ENCODE assay signal across 9 cellular contexts in the genomic region with DNA sequence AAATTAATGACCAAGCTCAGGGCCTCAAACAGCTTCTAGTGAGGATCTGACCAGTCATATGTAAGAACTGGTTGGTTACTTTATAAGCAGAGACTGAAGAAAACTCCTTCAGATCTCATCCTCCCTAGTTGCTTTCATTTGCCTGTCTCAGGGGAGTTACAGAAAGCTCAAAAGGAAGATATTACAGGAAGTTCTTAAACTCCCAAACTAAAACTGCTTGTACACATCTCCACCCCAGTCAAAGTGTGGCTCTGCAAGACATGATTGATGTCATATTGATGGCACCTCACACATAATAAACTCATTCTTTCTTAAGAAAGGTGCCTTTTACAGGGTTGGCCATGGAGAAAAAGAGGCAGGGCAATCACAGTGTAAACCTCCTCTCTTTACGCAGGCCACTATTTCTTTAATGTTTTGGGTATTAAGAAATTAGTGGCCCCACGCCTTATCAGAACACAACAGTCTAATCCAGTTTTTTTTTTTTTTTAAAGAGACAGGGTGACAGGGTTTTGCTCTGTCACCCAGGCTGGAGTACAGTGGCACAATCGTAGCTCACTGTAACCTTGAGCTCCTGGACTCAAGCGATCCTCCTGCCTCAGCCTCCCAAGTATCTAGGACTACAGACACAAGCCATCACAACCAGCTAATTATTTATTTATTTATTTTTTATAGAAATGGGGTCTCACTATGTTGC.
DNase-seq lines count a peak whose midpoint lies in the region; ATAC-seq and TF ChIP-seq lines count a peak whose summit lies in the region.
"Had no signal": no experiment of that assay in that cellular context is flagged by ENCODE, and none has a peak within 500 bp of the region (broad histone marks: within the 10 kb centered on the region; RNA-seq: fewer than 3 reads in every experiment).

No MANE protein-coding gene starts in this region.

- H3K36me3 Mint-ChIP-seq in WTC11, result no peaks in the 10 kb centered on the region

- no peak overlapping the region for H3K4me3 Mint-ChIP-seq in WTC11

- CTCF ChIA-PET in WTC11 (lab: Charles Lee), result no interaction called here

- H3K4me1 Mint-ChIP-seq in WTC11, result no peaks in the 10 kb centered on the region

- WGBS in esophagus muscularis mucosa, result 84% methylated on average over 4 of the region's 4 CpGs
- 54 to 74% methylated on average over 4 of the region's 4 CpGs for WGBS in sigmoid colon, 2 donors

- H3K4me3 ChIP-seq in OCI-LY3 (ENCODE audit: low read length) (no peak overlapping the region), esophagus muscularis mucosa (no peak overlapping the region), thoracic aorta (no peak overlapping the region), sigmoid colon (no peak overlapping the region)

- intact Hi-C loops in esophagus muscularis mucosa (cut with DNase I), result no loop called here
- intact Hi-C loops in sigmoid colon (cut with DNase I), result no loop called here

- TF ChIP-seq CTCF in OCI-LY3 (IDR thresholded peaks at IDR 0.05; ENCODE audit: low read depth, low read length) (no peak), esophagus muscularis mucosa (IDR thresholded peaks at IDR 0.05) (no peak), thoracic aorta (IDR thresholded peaks at IDR 0.05) (no peak), sigmoid colon (IDR thresholded peaks at IDR 0.05) (no peak), WTC11 (IDR thresholded peaks at IDR 0.05) (no peak)

- no peaks in the 10 kb centered on the region; the same call in 1 of the 2 replicates for H3K9me3 ChIP-seq in OCI-LY3 (ENCODE audit: insufficient read depth, low read length)
- H3K9me3 ChIP-seq in esophagus muscularis mucosa, result no peaks in the 10 kb centered on the region
- no peaks in the 10 kb centered on the region for H3K9me3 ChIP-seq in thoracic aorta
- H3K9me3 ChIP-seq in sigmoid colon, result no peaks in the 10 kb centered on the region

- DNase-seq in esophagus muscularis mucosa (ENCODE audit: extremely low spot score), result no peak
- no peak for DNase-seq in thoracic aorta (ENCODE audit: low spot score)
- DNase-seq in sigmoid colon, result no peak
- DNase-seq in WTC11 (ENCODE audit: low spot score), result no peak
- DNase-seq in SHP77 treated with DMSO at 0.1 percent for 48 hours (lab: John Stamatoyannopoulos, UW), result no peak
- DNase-seq: left cardiac atrium had no signal

- TF ChIP-seq POLR2A in esophagus muscularis mucosa (IDR thresholded peaks at IDR 0.05; ENCODE audit: low read depth) (no peak), sigmoid colon (IDR thresholded peaks at IDR 0.05) (no peak)

- H4K20me1 ChIP-seq in OCI-LY3 (ENCODE audit: insufficient read depth, low read length), result no peaks in the 10 kb centered on the region

- POLR2A ChIA-PET in WTC11 (lab: Charles Lee), result no interaction called here

- no peak for TF ChIP-seq EP300 in esophagus muscularis mucosa (IDR thresholded peaks at IDR 0.05)
- no peak for TF ChIP-seq EP300 in sigmoid colon (IDR thresholded peaks at IDR 0.05)

- H3K79me2 ChIP-seq in OCI-LY3 (ENCODE audit: low read length), result no peaks in the 10 kb centered on the region

- H3K4me1 ChIP-seq in OCI-LY3 (ENCODE audit: low read length) (peaks cover 12% of the 10 kb centered on the region), esophagus muscularis mucosa (peaks cover 13 to 22% (median 18%) of the 10 kb centered on the region in 4 donors), thoracic aorta (ENCODE audit: control insufficient read depth in 1 of 2, low read depth in 2 of 2) (peaks cover 16 to 19% of the 10 kb centered on the region in 2 donors), sigmoid colon (peaks cover 0 to 11% (median 10%) of the 10 kb centered on the region in 4 donors)

- ATAC-seq in GM18511 (IDR thresholded peaks at IDR 0.05; ENCODE audit: unreplicated experiment) (peak; percentile 75), HG02610 (IDR thresholded peaks at IDR 0.05; ENCODE audit: unreplicated experiment) (peak; percentile 82), thoracic aorta (ENCODE audit: insufficient number of reproducible peaks, low FRiP score, low read depth) (no peak), WTC11 (no peak)

- H3K36me3 ChIP-seq in OCI-LY3 (replicated peaks; ENCODE audit: low read depth, low read length) (no peaks in the 10 kb centered on the region), esophagus muscularis mucosa (peaks cover 0 to 23% (median 0%) of the 10 kb centered on the region in 4 donors), thoracic aorta (no peaks in the 10 kb centered on the region), sigmoid colon (no peaks in the 10 kb centered on the region)

- no peak overlapping the region for H3K4me2 ChIP-seq in OCI-LY3 (ENCODE audit: low read length)

- H3K27me3 Mint-ChIP-seq in WTC11 (ENCODE audit: low read depth), result no peaks in the 10 kb centered on the region; the same call in 1 of the 2 replicates

- no peak overlapping the region for H3K9ac ChIP-seq in OCI-LY3 (ENCODE audit: low read length)

- H2AFZ ChIP-seq in OCI-LY3 (ENCODE audit: low read depth, low read length), result peak overlapping the region; percentile 52; the same call in 1 of the 2 replicates

- no peak overlapping the region for H3K27ac Mint-ChIP-seq in WTC11

- H3K27ac ChIP-seq in OCI-LY3 (ENCODE audit: low read length) (no peak overlapping the region), esophagus muscularis mucosa (replicated peaks in 1 of 4) (peak overlapping the region in 3 of 4 donors; percentile 31 to 53 (median 34)), thoracic aorta (peak overlapping the region; percentile 60), sigmoid colon (peak overlapping the region in 2 of 4 donors; percentile 23 to 57)

- H3K27me3 ChIP-seq in OCI-LY3 (ENCODE audit: low read depth, low read length) (no peaks in the 10 kb centered on the region), esophagus muscularis mucosa (no peaks in the 10 kb centered on the region), thoracic aorta (replicated peaks; ENCODE audit: insufficient read depth) (no peaks in the 10 kb centered on the region), sigmoid colon (no peaks in the 10 kb centered on the region)

- H3K9me3 Mint-ChIP-seq in WTC11, result peaks cover 6% of the 10 kb centered on the region; the same call in 1 of the 2 replicates

TF ChIP-seq in WTC11, 78 proteins besides CTCF, POLR2A, EP300 and RAD21 (continues in another document):
- TF ChIP-seq, protein P1, sequence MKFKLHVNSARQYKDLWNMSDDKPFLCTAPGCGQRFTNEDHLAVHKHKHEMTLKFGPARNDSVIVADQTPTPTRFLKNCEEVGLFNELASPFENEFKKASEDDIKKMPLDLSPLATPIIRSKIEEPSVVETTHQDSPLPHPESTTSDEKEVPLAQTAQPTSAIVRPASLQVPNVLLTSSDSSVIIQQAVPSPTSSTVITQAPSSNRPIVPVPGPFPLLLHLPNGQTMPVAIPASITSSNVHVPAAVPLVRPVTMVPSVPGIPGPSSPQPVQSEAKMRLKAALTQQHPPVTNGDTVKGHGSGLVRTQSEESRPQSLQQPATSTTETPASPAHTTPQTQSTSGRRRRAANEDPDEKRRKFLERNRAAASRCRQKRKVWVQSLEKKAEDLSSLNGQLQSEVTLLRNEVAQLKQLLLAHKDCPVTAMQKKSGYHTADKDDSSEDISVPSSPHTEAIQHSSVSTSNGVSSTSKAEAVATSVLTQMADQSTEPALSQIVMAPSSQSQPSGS (CRISPR knock-in tag; IDR thresholded peaks at IDR 0.05; ENCODE audit: borderline replicate concordance, low read depth), result no peak
- TF ChIP-seq KAT7 (CRISPR knock-in tag; IDR thresholded peaks at IDR 0.05; ENCODE audit: borderline replicate concordance) (no peak), FOXP1 (CRISPR knock-in tag; IDR thresholded peaks at IDR 0.05; ENCODE audit: borderline replicate concordance) (no peak), ZNF121 (CRISPR knock-in tag; IDR thresholded peaks at IDR 0.05) (no peak), CBFB (CRISPR knock-in tag; IDR thresholded peaks at IDR 0.05; ENCODE audit: low read depth) (no peak)
- TF ChIP-seq, protein P2, sequence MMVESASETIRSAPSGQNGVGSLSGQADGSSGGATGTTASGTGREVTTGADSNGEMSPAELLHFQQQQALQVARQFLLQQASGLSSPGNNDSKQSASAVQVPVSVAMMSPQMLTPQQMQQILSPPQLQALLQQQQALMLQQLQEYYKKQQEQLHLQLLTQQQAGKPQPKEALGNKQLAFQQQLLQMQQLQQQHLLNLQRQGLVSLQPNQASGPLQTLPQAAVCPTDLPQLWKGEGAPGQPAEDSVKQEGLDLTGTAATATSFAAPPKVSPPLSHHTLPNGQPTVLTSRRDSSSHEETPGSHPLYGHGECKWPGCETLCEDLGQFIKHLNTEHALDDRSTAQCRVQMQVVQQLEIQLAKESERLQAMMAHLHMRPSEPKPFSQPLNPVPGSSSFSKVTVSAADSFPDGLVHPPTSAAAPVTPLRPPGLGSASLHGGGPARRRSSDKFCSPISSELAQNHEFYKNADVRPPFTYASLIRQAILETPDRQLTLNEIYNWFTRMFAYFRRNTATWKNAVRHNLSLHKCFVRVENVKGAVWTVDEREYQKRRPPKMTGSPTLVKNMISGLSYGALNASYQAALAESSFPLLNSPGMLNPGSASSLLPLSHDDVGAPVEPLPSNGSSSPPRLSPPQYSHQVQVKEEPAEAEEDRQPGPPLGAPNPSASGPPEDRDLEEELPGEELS (CRISPR knock-in tag; IDR thresholded peaks at IDR 0.05), result no peak
- TF ChIP-seq, protein P3, sequence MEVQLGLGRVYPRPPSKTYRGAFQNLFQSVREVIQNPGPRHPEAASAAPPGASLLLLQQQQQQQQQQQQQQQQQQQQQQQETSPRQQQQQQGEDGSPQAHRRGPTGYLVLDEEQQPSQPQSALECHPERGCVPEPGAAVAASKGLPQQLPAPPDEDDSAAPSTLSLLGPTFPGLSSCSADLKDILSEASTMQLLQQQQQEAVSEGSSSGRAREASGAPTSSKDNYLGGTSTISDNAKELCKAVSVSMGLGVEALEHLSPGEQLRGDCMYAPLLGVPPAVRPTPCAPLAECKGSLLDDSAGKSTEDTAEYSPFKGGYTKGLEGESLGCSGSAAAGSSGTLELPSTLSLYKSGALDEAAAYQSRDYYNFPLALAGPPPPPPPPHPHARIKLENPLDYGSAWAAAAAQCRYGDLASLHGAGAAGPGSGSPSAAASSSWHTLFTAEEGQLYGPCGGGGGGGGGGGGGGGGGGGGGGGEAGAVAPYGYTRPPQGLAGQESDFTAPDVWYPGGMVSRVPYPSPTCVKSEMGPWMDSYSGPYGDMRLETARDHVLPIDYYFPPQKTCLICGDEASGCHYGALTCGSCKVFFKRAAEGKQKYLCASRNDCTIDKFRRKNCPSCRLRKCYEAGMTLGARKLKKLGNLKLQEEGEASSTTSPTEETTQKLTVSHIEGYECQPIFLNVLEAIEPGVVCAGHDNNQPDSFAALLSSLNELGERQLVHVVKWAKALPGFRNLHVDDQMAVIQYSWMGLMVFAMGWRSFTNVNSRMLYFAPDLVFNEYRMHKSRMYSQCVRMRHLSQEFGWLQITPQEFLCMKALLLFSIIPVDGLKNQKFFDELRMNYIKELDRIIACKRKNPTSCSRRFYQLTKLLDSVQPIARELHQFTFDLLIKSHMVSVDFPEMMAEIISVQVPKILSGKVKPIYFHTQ (CRISPR knock-in tag; IDR thresholded peaks at IDR 0.05), result no peak

Comparison
In these comparisons a context has a peak if more than half of its experiments do, and no peak if none do; other contexts are left out.
1. ATAC-seq: peak in GM18511 (single experiment) and HG02610 (single experiment); none in thoracic aorta (single experiment) and WTC11 (single experiment).